ENCODE assay signal across 19 cellular contexts in genomic region chr17:38592487-38592886, GRCh38. TPM values are rescaled to one million over a fixed set of nuclear protein-coding genes. Genes with fewer than 3 reads are reported as not detected.
A peak's percentile ranks its signal among the peaks of the same experiment; 100 is the strongest.
DNase-seq lines count a peak whose midpoint lies in the region; ATAC-seq, FAIRE-seq and TF ChIP-seq lines count a peak whose summit lies in the region.
"Had no signal": no experiment of that assay in that cellular context is flagged by ENCODE, and none has a peak within 500 bp of the region (broad histone marks: within the 10 kb centered on the region; RNA-seq: fewer than 3 reads in every experiment).

No MANE protein-coding gene starts in this region.

- H4K8ac ChIP-seq in H9 (replicated peaks; ENCODE audit: insufficient read length, low read depth, low read length) = no peak overlapping the region

- H3K23ac ChIP-seq in H9 (ENCODE audit: insufficient read length, low read depth, low read length) = no peak overlapping the region

- H3K79me2 ChIP-seq in HepG2 (ENCODE audit: insufficient read depth, low read length) = no peaks in the 10 kb centered on the region
- no peaks in the 10 kb centered on the region for H3K79me2 ChIP-seq in H9 (ENCODE audit: insufficient read depth, low read length)

- no peak overlapping the region for H2BK120ac ChIP-seq in H9 (ENCODE audit: low read depth, low read length, poor library complexity, severe bottlenecking)

- no peaks in the 10 kb centered on the region for H3K79me1 ChIP-seq in H9 (ENCODE audit: insufficient read depth, low read depth, low read length, poor library complexity, severe bottlenecking)

- peak overlapping the region; percentile 69 for H3K27ac Mint-ChIP-seq in stimulated activated effector memory CD8-positive, alpha-beta T cell treated with anti-CD3 and anti-CD28 coated beads, Interleukin-12 subunit alpha, Interleukin-12 subunit beta, amount 100 ng/mL, for 72 hours
- peak overlapping the region in 1 of 3 experiments; percentile 73; a peak in 1 of 7 replicates for H3K27ac Mint-ChIP-seq in H9

- DNase-seq in HepG2 (ENCODE audit: low spot score) (no peak), right lobe of liver (no peak), Panc1 (ENCODE audit: low read depth, low spot score) (no peak), A172 (ENCODE audit: low spot score) (no peak), H9 (no peak), NCI-H2196 treated with DMSO at 0.1 percent for 48 hours (lab: John Stamatoyannopoulos, UW; ENCODE audit: unreplicated experiment) (no peak)
- DNase-seq in stimulated activated effector memory CD8-positive, alpha-beta T cell treated with anti-CD3 and anti-CD28 coated beads, Interleukin-12 subunit alpha, Interleukin-12 subunit beta, amount 100 ng/mL, for 72 hours (ENCODE audit: low spot score in 2 of 2) = no peak
- DNase-seq: DMS79 treated with DMSO at 0.1 percent for 48 hours, NCI-H1092 treated with DMSO at 0.1 percent for 48 hours, NCI-H2081 treated with DMSO at 0.1 percent for 48 hours, SHP77 treated with DMSO at 0.1 percent for 48 hours had no signal

- no peak overlapping the region for H4K5ac ChIP-seq in H9 (ENCODE audit: insufficient read length, low read depth, low read length)

- no peak overlapping the region for H3T11ph ChIP-seq in H9 (ENCODE audit: low read length)

- TF ChIP-seq RAD21 in HepG2 (CRISPR knock-in tag; IDR thresholded peaks at IDR 0.05) = no peak

- H3K14ac ChIP-seq in H9 (ENCODE audit: insufficient read depth, low read length) = no peak overlapping the region

- no peaks in the 10 kb centered on the region for H3K9me3 Mint-ChIP-seq in stimulated activated effector memory CD8-positive, alpha-beta T cell treated with anti-CD3 and anti-CD28 coated beads, Interleukin-12 subunit alpha, Interleukin-12 subunit beta, amount 100 ng/mL, for 72 hours
- H3K9me3 Mint-ChIP-seq in H9 = no peaks in the 10 kb centered on the region
- H3K9me3 Mint-ChIP-seq: CD4-positive, CD25-positive, alpha-beta regulatory T cell had no signal

- no peak for TF ChIP-seq EP300 in HepG2 (IDR thresholded peaks at IDR 0.05; ENCODE audit: low read depth in 2 of 2, low read length in 2 of 2)
- no peak for TF ChIP-seq EP300 in HepG2 (CRISPR knock-in tag; IDR thresholded peaks at IDR 0.05; ENCODE audit: borderline replicate concordance)

- in situ Hi-C loops in HepG2 (cut with HindIII; ENCODE audit: extremely low pct_ligation_motif_present, low pct_unique_long_range_greater_than_20kb) (no loop called here), Panc1 (cut with HindIII; ENCODE audit: low pct_unique_long_range_greater_than_20kb, low sequenced_read_pairs) (no loop called here)

- no peak overlapping the region for H2BK5ac ChIP-seq in H9 (ENCODE audit: insufficient read length, low read length)

- intact Hi-C loops in HepG2 (cut with micrococcal nuclease; ENCODE audit: unreplicated experiment) (no loop called here), right lobe of liver (cut with DNase I) (no loop called here), Panc1 (cut with micrococcal nuclease; ENCODE audit: unreplicated experiment) (no loop called here)

- H3K4me1 ChIP-seq in HepG2 (ENCODE audit: insufficient read depth, low read length) (peaks cover 52% of the 10 kb centered on the region), right lobe of liver (peaks cover 0 to 12% (median 5%) of the 10 kb centered on the region in 4 donors), Panc1 (ENCODE audit: control insufficient read depth, insufficient read depth, low read length) (peaks cover 16% of the 10 kb centered on the region), H9 (ENCODE audit: insufficient read depth, low read length) (no peaks in the 10 kb centered on the region)

- no peak overlapping the region for H3K4ac ChIP-seq in H9 (ENCODE audit: low read depth, low read length)

- no peak for FAIRE-seq in HepG2 (lab: Jason Lieb, UNC)
- FAIRE-seq: G401.6, GM12891, GM18507 had no signal

- no peak overlapping the region for H3K56ac ChIP-seq in H9 (ENCODE audit: insufficient read length, low read depth, low read length)

- H3K4me2 ChIP-seq in HepG2 (ENCODE audit: low read depth, low read length) (no peak overlapping the region), H9 (ENCODE audit: insufficient read depth, insufficient read length, low read length) (no peak overlapping the region)

- no peak overlapping the region for H2BK12ac ChIP-seq in H9 (ENCODE audit: insufficient read length, low read depth, low read length)

- POLR2A ChIA-PET in HepG2 (lab: Yijun Ruan, JAX) = interaction anchor here (1.1 kb wide), 1 partner anchor 67 kb away, joined by 3 read pairs; no protein-coding TSS in a partner anchor
- POLR2A ChIA-PET in Panc1 (lab: Charles Lee) = no interaction called here

- no peak overlapping the region for H2BK15ac ChIP-seq in H9 (ENCODE audit: low read depth, low read length)

- H4K91ac ChIP-seq in H9 (ENCODE audit: insufficient read length, low read depth, low read length) = no peak overlapping the region

- peaks cover 5% of the 10 kb centered on the region for H3K36me3 Mint-ChIP-seq in stimulated activated effector memory CD8-positive, alpha-beta T cell treated with anti-CD3 and anti-CD28 coated beads, Interleukin-12 subunit alpha, Interleukin-12 subunit beta, amount 100 ng/mL, for 72 hours
- no peaks in the 10 kb centered on the region for H3K36me3 Mint-ChIP-seq in H9 (ENCODE audit: insufficient read depth in 1 of 3, low read depth in 3 of 3)
- H3K36me3 Mint-ChIP-seq: CD4-positive, CD25-positive, alpha-beta regulatory T cell had no signal

- H3K27ac ChIP-seq in HepG2 (ENCODE audit: extremely low read length, insufficient read depth, low read length) (no peak overlapping the region), right lobe of liver (no peak overlapping the region), Panc1 (ENCODE audit: low read length) (peak overlapping the region; percentile 17; the same call in 1 of the 2 replicates), cingulate gyrus (ENCODE audit: low read depth, low read length) (peak overlapping the region; percentile 77), H9 (ENCODE audit: insufficient read length, low read depth, low read length) (no peak overlapping the region)
- H3K27ac ChIP-seq: GM23248 had no signal

- ATAC-seq in HepG2 (no peak), right lobe of liver (no peak), Panc1 (no peak)
- ATAC-seq in stimulated activated effector memory CD8-positive, alpha-beta T cell treated with anti-CD3 and anti-CD28 coated beads, Interleukin-12 subunit alpha, Interleukin-12 subunit beta, amount 100 ng/mL, for 72 hours = no peak

- no peak overlapping the region for H2AFZ ChIP-seq in HepG2 (ENCODE audit: low read length)
- no peak overlapping the region for H2AFZ ChIP-seq in H9 (ENCODE audit: low read length)
- H2AFZ ChIP-seq: GM23248 had no signal

- no peaks in the 10 kb centered on the region for H3K23me2 ChIP-seq in H9 (ENCODE audit: insufficient read length, low read depth, low read length, poor library complexity, severe bottlenecking)

- H2AK5ac ChIP-seq in H9 (ENCODE audit: insufficient read length, low read length) = no peak overlapping the region

- no TSS peak for BruUV-seq in HepG2 (replicated peaks; lab: Mats Ljungman, UMichigan)
- BruUV-seq in Panc1 (replicated peaks; lab: Mats Ljungman, UMichigan) = no TSS peak

- no peak for TF ChIP-seq CTCF in HepG2 (CRISPR knock-in tag; IDR thresholded peaks at IDR 0.05)
- no peak for TF ChIP-seq CTCF in right lobe of liver (IDR thresholded peaks at IDR 0.05)
- TF ChIP-seq CTCF in Panc1 (IDR thresholded peaks at IDR 0.05) = no peak
- no peak for TF ChIP-seq CTCF in H9 (conservative IDR thresholded peaks at IDR 0.05)

- H2BK20ac ChIP-seq in H9 (ENCODE audit: low read depth, low read length, poor library complexity, severe bottlenecking) = no peak overlapping the region

- TF ChIP-seq POLR2A in HepG2 (IDR thresholded peaks at IDR 0.05; ENCODE audit: insufficient read depth in 1 of 2, low read depth in 2 of 2, low read length in 2 of 2) (no peak), right lobe of liver (IDR thresholded peaks at IDR 0.05) (no peak)

- peaks cover 5% of the 10 kb centered on the region; the same call in 1 of the 2 replicates for H4K20me1 ChIP-seq in HepG2 (ENCODE audit: insufficient read depth, low read length)
- H4K20me1 ChIP-seq in H9 (ENCODE audit: control insufficient read depth, insufficient read depth, insufficient read length) = peaks cover 2% of the 10 kb centered on the region

- no peak overlapping the region for H3K4me3 ChIP-seq in HepG2 (replicated peaks in 1 of 3; ENCODE audit: insufficient read depth in 1 of 3, low read depth in 2 of 3, low read length in 3 of 3)
- H3K4me3 ChIP-seq in right lobe of liver = no peak overlapping the region
- H3K4me3 ChIP-seq in Panc1 (ENCODE audit: low read depth in 2 of 2, low read length in 2 of 2) = no peak overlapping the region
- H3K4me3 ChIP-seq: GM23248, MG63 had no signal

- H3K27me3 ChIP-seq in HepG2 (ENCODE audit: control insufficient read depth in 1 of 2, insufficient read depth in 2 of 2, low read length in 2 of 2) (peaks cover 0 to 7% of the 10 kb centered on the region in 2 experiments; a peak in 2 of 5 replicates), right lobe of liver (no peaks in the 10 kb centered on the region), Panc1 (ENCODE audit: control insufficient read depth, insufficient read depth, low read length) (no peaks in the 10 kb centered on the region), H9 (ENCODE audit: insufficient read depth, low read length) (no peaks in the 10 kb centered on the region; the same call in 1 of the 2 replicates)

- H3K36me3 ChIP-seq in HepG2 (replicated peaks in 1 of 2; ENCODE audit: control insufficient read depth in 1 of 2, insufficient read depth in 2 of 2, low read length in 2 of 2) (no peaks in the 10 kb centered on the region), right lobe of liver (no peaks in the 10 kb centered on the region), Panc1 (ENCODE audit: control insufficient read depth, insufficient read depth, low read length) (no peaks in the 10 kb centered on the region)
- H3K36me3 ChIP-seq: MG63 had no signal

- H3K9ac ChIP-seq in HepG2 (ENCODE audit: insufficient read depth, low read depth, low read length) (no peak overlapping the region), H9 (ENCODE audit: extremely low read depth, insufficient read length, low read length) (no peak overlapping the region)
- H3K9ac ChIP-seq: GM23248 had no signal

- CTCF ChIA-PET in HepG2 (lab: Yijun Ruan, JAX; ENCODE audit: low intra/inter-chr PET ratio, low total read pairs) (no interaction called here), Panc1 (lab: Charles Lee) (no interaction called here)

- peaks cover 45% of the 10 kb centered on the region for H3K4me1 Mint-ChIP-seq in stimulated activated effector memory CD8-positive, alpha-beta T cell treated with anti-CD3 and anti-CD28 coated beads, Interleukin-12 subunit alpha, Interleukin-12 subunit beta, amount 100 ng/mL, for 72 hours
- H3K4me1 Mint-ChIP-seq in H9 = peaks cover 57 to 77% of the 10 kb centered on the region in 2 experiments

- no peaks in the 10 kb centered on the region for H3K9me3 ChIP-seq in HepG2 (ENCODE audit: low read length)
- no peaks in the 10 kb centered on the region for H3K9me3 ChIP-seq in right lobe of liver
- H3K9me3 ChIP-seq in Panc1 (ENCODE audit: control insufficient read depth, insufficient read depth, low read depth, low read length) = no peaks in the 10 kb centered on the region
- no peaks in the 10 kb centered on the region for H3K9me3 ChIP-seq in H9 (ENCODE audit: control insufficient read depth, low read depth, low read length)
- H3K9me3 ChIP-seq: MG63 had no signal

- H3K27me3 Mint-ChIP-seq in H9 (ENCODE audit: low read depth) = peaks cover 41% of the 10 kb centered on the region

- H3K4me3 Mint-ChIP-seq in stimulated activated effector memory CD8-positive, alpha-beta T cell treated with anti-CD3 and anti-CD28 coated beads, Interleukin-12 subunit alpha, Interleukin-12 subunit beta, amount 100 ng/mL, for 72 hours = peak overlapping the region; percentile 49
- H3K4me3 Mint-ChIP-seq in H9 = no peak overlapping the region

- H3K18ac ChIP-seq in H9 (ENCODE audit: insufficient read length, low read depth, low read length) = no peak overlapping the region

RNA-seq across cellular contexts. Expression of gene SRCIN1, which starts 13.3 kb away (rescaled TPM):
- total RNA-seq in HepG2 (2016; rRNA removed; fragmentation: Illumina TruSeq; extraction: Trizol) (0.90 and 1.2 TPM in 2 replicates), right lobe of liver (10 to 100 TPM in 4 of 6 experiments, 1 to 10 TPM in 2; 5.6 to 17.6 (median 11.5) TPM), Panc1 (2021; ENCODE audit: unreplicated experiment) (12.8 TPM), H9 (2021) (6.7 and 6.9 TPM in 2 replicates)
- total RNA-seq in HepG2 (2016; cell fraction: cytosol; rRNA removed; fragmentation: Illumina TruSeq; extraction: Trizol; ENCODE audit: low read depth) = 0.26 and 0.30 TPM in 2 replicates
- total RNA-seq in HepG2 (2016; cell fraction: insoluble cytoplasmic fraction; rRNA removed; fragmentation: Illumina TruSeq; extraction: Trizol) = 0.76 and 1.4 TPM in 2 replicates
- 0.43 and 1.00 TPM in 2 replicates for total RNA-seq in HepG2 (2016; cell fraction: membrane; rRNA removed; fragmentation: Illumina TruSeq; extraction: Trizol)
- 2.5 and 3.1 TPM in 2 replicates for total RNA-seq in HepG2 (2016; cell fraction: nucleus; rRNA removed; fragmentation: Illumina TruSeq; extraction: Trizol)
- 9.6 and 19.8 TPM in 2 replicates for polyA plus RNA-seq in HepG2 (2011; rRNA removed)
- polyA plus RNA-seq in HepG2 (2011; cell fraction: cytosol; rRNA removed) = 2.9 and 4.8 TPM in 2 replicates
- polyA plus RNA-seq in HepG2 (2011; cell fraction: nucleus; rRNA removed) = 128 and 143 TPM in 2 replicates
- polyA plus RNA-seq in HepG2 (2012) = 9.9 and 11.0 TPM in 2 replicates
- polyA plus RNA-seq in HepG2 (2016; cell fraction: cytosol; fragmentation: Illumina TruSeq; extraction: Trizol; ENCODE audit: low read depth) = 0.26 and 0.32 TPM in 2 replicates
- polyA plus RNA-seq in HepG2 (2016; cell fraction: insoluble cytoplasmic fraction; fragmentation: Illumina TruSeq; extraction: Trizol; ENCODE audit: low read depth) = 1.0 and 2.4 TPM in 2 replicates
- 0.64 and 0.68 TPM in 2 replicates for polyA plus RNA-seq in HepG2 (2016; cell fraction: membrane; fragmentation: Illumina TruSeq; extraction: Trizol; ENCODE audit: low read depth)
- polyA plus RNA-seq in HepG2 (2016; cell fraction: nucleus; fragmentation: Illumina TruSeq; extraction: Trizol; ENCODE audit: insufficient read depth, low read depth) = 13.9 and 14.2 TPM in 2 replicates
- 2.4 and 22.5 TPM in 2 replicates for polyA minus RNA-seq in HepG2 (2011; rRNA and poly(A)+ RNA removed; ENCODE audit: low replicate concordance)
- polyA minus RNA-seq in HepG2 (2011; cell fraction: cytosol; rRNA and poly(A)+ RNA removed) = 5.7 and 10.1 TPM in 2 replicates
- 22.4 and 24.7 TPM in 2 replicates for polyA minus RNA-seq in HepG2 (2011; cell fraction: nucleus; rRNA and poly(A)+ RNA removed)
- polyA plus RNA-seq in Panc1 (2012; ENCODE audit: insufficient read length) = 13.0 TPM
- 0.19 and 0.26 TPM in 2 replicates for total RNA-seq in A172 (2014; rRNA removed; shearing (Covaris generic))
- total RNA-seq: CD4-positive, CD25-positive, alpha-beta regulatory T cell; GM23248; RPMI7951 had no signal
- polyA plus RNA-seq: CD4-positive, CD25-positive, alpha-beta regulatory T cell; GM23248 had no signal

Comparison
In these comparisons a context has a peak if more than half of its experiments do, and no peak if none do; other contexts are left out.
1. H3K27ac ChIP-seq: peak in Panc1 (single experiment) and cingulate gyrus (single experiment); none in HepG2 (single experiment), right lobe of liver (0 of 3) and H9 (single experiment).